Comparison of ENCODE assay signal across 16 cellular contexts in the genomic region with DNA sequence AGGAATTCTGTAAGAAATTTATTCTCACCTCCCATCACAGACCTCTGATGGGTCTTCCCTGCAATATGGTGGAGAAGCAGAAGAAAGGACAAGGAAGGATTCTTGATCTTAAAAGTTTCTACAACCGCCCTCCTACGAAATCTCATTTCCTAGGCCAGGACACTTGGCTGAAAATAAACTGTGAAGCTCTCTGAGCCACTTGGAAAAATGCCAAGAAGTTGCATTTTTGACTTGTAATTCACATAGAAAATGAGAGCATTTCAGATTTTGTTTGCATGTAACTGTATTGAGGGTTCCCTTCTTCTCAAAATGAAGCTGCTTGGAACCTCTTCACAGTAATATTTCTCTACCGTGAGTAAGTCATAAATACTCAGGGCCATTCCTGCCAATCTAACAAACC.
A peak's percentile ranks its signal among the peaks of the same experiment; 100 is the strongest.
DNase-seq lines count a peak whose midpoint lies in the region; ATAC-seq and TF ChIP-seq lines count a peak whose summit lies in the region.
"Had no signal": no experiment of that assay in that cellular context is flagged by ENCODE, and none has a peak within 500 bp of the region (broad histone marks: within the 10 kb centered on the region; RNA-seq: fewer than 3 reads in every experiment).

No MANE protein-coding gene starts in this region.

- no peaks in the 10 kb centered on the region for H3K9me3 ChIP-seq in GM23248 (ENCODE audit: low read depth)
- no peaks in the 10 kb centered on the region for H3K9me3 ChIP-seq in stomach
- H3K9me3 ChIP-seq: Peyer's patch had no signal

- H3K4me3 ChIP-seq in GM23248 (no peak overlapping the region), brain microvascular endothelial cell (ENCODE audit: low read depth, low read length) (no peak overlapping the region), fibroblast of villous mesenchyme (ENCODE audit: low read depth, low read length) (no peak overlapping the region), stomach (no peak overlapping the region)
- H3K4me3 ChIP-seq: Peyer's patch had no signal

- no peaks in the 10 kb centered on the region for H3K36me3 ChIP-seq in GM23248 (ENCODE audit: low read depth)
- H3K36me3 ChIP-seq in brain microvascular endothelial cell (replicated peaks): no peaks in the 10 kb centered on the region
- no peaks in the 10 kb centered on the region for H3K36me3 ChIP-seq in stomach
- H3K36me3 ChIP-seq: Peyer's patch had no signal

- no peaks in the 10 kb centered on the region for H3K27me3 ChIP-seq in GM23248 (replicated peaks; ENCODE audit: insufficient read depth)
- H3K27me3 ChIP-seq in brain microvascular endothelial cell (replicated peaks): no peaks in the 10 kb centered on the region
- no peaks in the 10 kb centered on the region for H3K27me3 ChIP-seq in stomach
- H3K27me3 ChIP-seq: Peyer's patch had no signal

- no peak overlapping the region for H3K9ac ChIP-seq in GM23248

- no peaks in the 10 kb centered on the region for H3K36me3 Mint-ChIP-seq in natural killer cell treated with Interleukin-12 subunit alpha and Interleukin-12 subunit beta and Interleukin-15 and Interleukin-18, amount 100 ng/mL, for 72 hours

- peaks cover 4 to 7% of the 10 kb centered on the region in 2 donors for H3K4me1 Mint-ChIP-seq in natural killer cell treated with Interleukin-12 subunit alpha and Interleukin-12 subunit beta and Interleukin-15 and Interleukin-18, amount 100 ng/mL, for 72 hours (ENCODE audit: low read depth in 2 of 2)

- TF ChIP-seq CTCF in brain microvascular endothelial cell (IDR thresholded peaks at IDR 0.05; ENCODE audit: low read depth, low read length, missing control alignments): no peak
- TF ChIP-seq CTCF in fibroblast of villous mesenchyme (IDR thresholded peaks at IDR 0.05; ENCODE audit: insufficient read depth, low read depth, low read length): no peak
- TF ChIP-seq CTCF in stomach (IDR thresholded peaks at IDR 0.05): no peak

- 91 to 94% methylated on average over 3 of the region's 3 CpGs for WGBS in GM23248 (ENCODE audit: low coverage in 1 of 2, low lambda C conversion rate in 2 of 2, missing lambda C conversion rate in 2 of 2), 2 experiments
- 67 to 83% (median 76%) methylated on average over 3 of the region's 3 CpGs for WGBS in stomach, 5 donors

- no peaks in the 10 kb centered on the region for H3K9me2 ChIP-seq in GM23248 (ENCODE audit: insufficient read depth)

- H3K9me3 Mint-ChIP-seq in natural killer cell treated with Interleukin-12 subunit alpha and Interleukin-12 subunit beta and Interleukin-15 and Interleukin-18, amount 100 ng/mL, for 72 hours: no peaks in the 10 kb centered on the region
- H3K9me3 Mint-ChIP-seq: CD4-positive, alpha-beta T cell had no signal

- no peak for TF ChIP-seq POLR2A in stomach (IDR thresholded peaks at IDR 0.05)

- ATAC-seq in HG02970 (IDR thresholded peaks at IDR 0.05; ENCODE audit: low FRiP score, unreplicated experiment) (no peak), GM18517 (IDR thresholded peaks at IDR 0.05; ENCODE audit: unreplicated experiment) (no peak)
- ATAC-seq in natural killer cell treated with Interleukin-12 subunit alpha and Interleukin-12 subunit beta and Interleukin-15 and Interleukin-18, amount 100 ng/mL, for 72 hours: no peak

- no peak overlapping the region for H3K4me3 Mint-ChIP-seq in natural killer cell treated with Interleukin-12 subunit alpha and Interleukin-12 subunit beta and Interleukin-15 and Interleukin-18, amount 100 ng/mL, for 72 hours
- H3K4me3 Mint-ChIP-seq: B cell; CD4-positive, alpha-beta T cell had no signal

- peaks cover 18 to 20% of the 10 kb centered on the region in 2 donors for H3K27me3 Mint-ChIP-seq in natural killer cell treated with Interleukin-12 subunit alpha and Interleukin-12 subunit beta and Interleukin-15 and Interleukin-18, amount 100 ng/mL, for 72 hours
- H3K27me3 Mint-ChIP-seq: B cell had no signal

- peak; percentile 24 for DNase-seq in GM23248
- peak; percentile 52 for DNase-seq in NCI-H2227 treated with DMSO at 0.1 percent for 48 hours (lab: John Stamatoyannopoulos, UW)
- DNase-seq in brain microvascular endothelial cell: peak; percentile 12
- peak; percentile 25 for DNase-seq in fibroblast of villous mesenchyme (ENCODE audit: low read depth)
- no peak for DNase-seq in stomach
- DNase-seq in natural killer cell treated with Interleukin-12 subunit alpha and Interleukin-12 subunit beta and Interleukin-15 and Interleukin-18, amount 100 ng/mL, for 72 hours (ENCODE audit: low spot score): no peak
- DNase-seq: ACHN; Calu3; CD4-positive, alpha-beta T cell; NCI-H2081 treated with DMSO at 0.1 percent for 48 hours; NCI-H82; Peyer's patch; SHP77 treated with DMSO at 0.1 percent for 48 hours had no signal

- H4K20me1 ChIP-seq in GM23248 (ENCODE audit: insufficient read depth): no peaks in the 10 kb centered on the region

- H3F3A ChIP-seq in GM23248 (ENCODE audit: insufficient read depth): no peaks in the 10 kb centered on the region

- no peak for TF ChIP-seq EP300 in stomach (IDR thresholded peaks at IDR 0.05)

- no peaks in the 10 kb centered on the region for H3K79me2 ChIP-seq in GM23248 (ENCODE audit: insufficient read depth)

- H3K4me2 ChIP-seq in GM23248 (ENCODE audit: unreplicated experiment): no peak overlapping the region

- H3K27ac Mint-ChIP-seq in natural killer cell treated with Interleukin-12 subunit alpha and Interleukin-12 subunit beta and Interleukin-15 and Interleukin-18, amount 100 ng/mL, for 72 hours: no peak overlapping the region
- H3K27ac Mint-ChIP-seq: B cell; CD4-positive, alpha-beta T cell had no signal

- H3K27ac ChIP-seq in GM23248: no peak overlapping the region
- H3K27ac ChIP-seq in brain microvascular endothelial cell: no peak overlapping the region
- H3K27ac ChIP-seq in stomach: no peak overlapping the region
- H3K27ac ChIP-seq: Peyer's patch had no signal

- H3K4me1 ChIP-seq in GM23248 (ENCODE audit: insufficient read depth) (no peaks in the 10 kb centered on the region), stomach (no peaks in the 10 kb centered on the region)
- H3K4me1 ChIP-seq: Peyer's patch had no signal

- H2AFZ ChIP-seq in GM23248: no peak overlapping the region

- in situ Hi-C loops in GM23248 (cut with MboI) (no loop called here), brain microvascular endothelial cell (cut with HindIII; ENCODE audit: low pct_ligation_motif_present, low sequenced_read_pairs) (no loop called here)

- intact Hi-C loops in stomach (cut with DNase I; ENCODE audit: low total_unique reads): no loop called here

Comparison
In these comparisons a context has a peak if more than half of its experiments do, and no peak if none do; other contexts are left out.
1. DNase-seq: peak in GM23248 (single experiment), NCI-H2227 treated with DMSO at 0.1 percent for 48 hours (single experiment), brain microvascular endothelial cell (single experiment) and fibroblast of villous mesenchyme (single experiment); none in stomach (single experiment) and natural killer cell treated with Interleukin-12 subunit alpha and Interleukin-12 subunit beta and Interleukin-15 and Interleukin-18, amount 100 ng/mL, for 72 hours (single experiment).